17 cellular contexts compared by ENCODE assay signal in genomic region chr4:168586926-168587325, GRCh38.
DNase-seq lines count a peak whose midpoint lies in the region; ATAC-seq and TF ChIP-seq lines count a peak whose summit lies in the region.
"Had no signal": no experiment of that assay in that cellular context is flagged by ENCODE, and none has a peak within 500 bp of the region (broad histone marks: within the 10 kb centered on the region; RNA-seq: fewer than 3 reads in every experiment).

No MANE protein-coding gene starts in this region.

- H3K9ac ChIP-seq in endodermal cell (ENCODE audit: extremely low read depth, low read length, poor library complexity, severe bottlenecking) (no peak overlapping the region), neuronal stem cell (ENCODE audit: low read depth, low read length, poor library complexity) (no peak overlapping the region)

- no peak overlapping the region for H2BK120ac ChIP-seq in neuronal stem cell (ENCODE audit: low read depth, low read length)

- H3K4me2 ChIP-seq in neuronal stem cell (ENCODE audit: insufficient read depth, low read length, poor library complexity, severe bottlenecking), result no peak overlapping the region

- no peak for DNase-seq in heart left ventricle
- no peak for DNase-seq in left ventricle myocardium superior
- peak; percentile 59 for DNase-seq in endodermal cell
- no peak for DNase-seq in neuronal stem cell (ENCODE audit: low spot score)
- no peak for DNase-seq in uterus
- DNase-seq in NCI-H82 treated with DMSO at 0.1 percent for 48 hours (lab: John Stamatoyannopoulos, UW; ENCODE audit: unreplicated experiment), result no peak
- no peak for DNase-seq in AG08395 (ENCODE audit: low spot score)
- DNase-seq: activated T-cell treated with anti-CD3 and anti-CD28 coated beads, Interleukin-2, amount 50 U/mL, for 24 hours; central memory CD4-positive, alpha-beta T cell; MM.1S; NCI-H187 treated with DMSO at 0.1 percent for 48 hours; NCI-H524; right lobe of liver; stimulated activated CD4-positive, alpha-beta T cell treated with anti-CD3 and anti-CD28 coated beads, Interleukin-4, amount 100 ng/mL, for 1 hour had no signal

- peaks cover 3% of the 10 kb centered on the region for H3K9me3 Mint-ChIP-seq in endodermal cell
- H3K9me3 Mint-ChIP-seq: activated T-cell treated with anti-CD3 and anti-CD28 coated beads, Interleukin-2, amount 50 U/mL, for 24 hours had no signal

- H3K27ac ChIP-seq in heart left ventricle (peak overlapping the region in 10 of 12 donors; percentile 21 to 74 (median 58)), endodermal cell (ENCODE audit: low read depth, low read length) (no peak overlapping the region), neuronal stem cell (replicated peaks; ENCODE audit: low read length) (no peak overlapping the region), uterus (peak overlapping the region; percentile 74 to 77)
- H3K27ac ChIP-seq: right lobe of liver had no signal

- H2BK15ac ChIP-seq in neuronal stem cell (ENCODE audit: low read length), result no peak overlapping the region

- H3K9me3 ChIP-seq in heart left ventricle (peaks cover 0 to 5% (median 0%) of the 10 kb centered on the region in 12 donors), endodermal cell (ENCODE audit: control insufficient read depth, low read length) (peaks cover 6% of the 10 kb centered on the region), neuronal stem cell (replicated peaks in 1 of 2; ENCODE audit: control insufficient read depth in 2 of 2, insufficient read depth in 1 of 2, low read depth in 1 of 2, low read length in 2 of 2) (no peaks in the 10 kb centered on the region), uterus (no peaks in the 10 kb centered on the region)
- H3K9me3 ChIP-seq: right lobe of liver, thyroid gland had no signal

- H3K14ac ChIP-seq in neuronal stem cell (ENCODE audit: low read length), result no peak overlapping the region

- peak overlapping the region; percentile 46 for H2AFZ ChIP-seq in neuronal stem cell (ENCODE audit: low read length)

- no peak overlapping the region for H3K18ac ChIP-seq in neuronal stem cell (ENCODE audit: low read length)

- no peak overlapping the region for H4K8ac ChIP-seq in neuronal stem cell (ENCODE audit: low read depth, low read length)

- H2BK5ac ChIP-seq in neuronal stem cell (ENCODE audit: low read length), result no peak overlapping the region

- H3K4ac ChIP-seq in neuronal stem cell (ENCODE audit: low read length), result no peak overlapping the region

- intact Hi-C loops in heart left ventricle (cut with DNase I) (loop anchor here (2.0 to 10.0 kb wide), 11 partner anchors 44 to 330 kb away; no protein-coding TSS in a partner anchor), left ventricle myocardium superior (cut with micrococcal nuclease) (no loop called here), uterus (cut with DNase I; ENCODE audit: low total_unique reads) (no loop called here)

- H2AK5ac ChIP-seq in neuronal stem cell (ENCODE audit: low read depth, low read length), result no peak overlapping the region

- H3K4me1 Mint-ChIP-seq in endodermal cell, result peaks cover 15% of the 10 kb centered on the region

- no peaks in the 10 kb centered on the region for H3K79me1 ChIP-seq in neuronal stem cell (ENCODE audit: low read depth, low read length)

- WGBS in heart left ventricle, 4 donors, result 43 to 67% (median 59%) methylated on average over 5 of the region's 5 CpGs
- WGBS in endodermal cell (ENCODE audit: insufficient coverage in 1 of 2, insufficient read length in 1 of 2), 2 experiments, result 87 to 90% methylated on average over 3 to 5 of the region's 5 CpGs
- no CpG with 5 or more reads among the region's 5 CpGs for WGBS in neuronal stem cell (ENCODE audit: extremely low coverage in 2 of 2, insufficient read length in 2 of 2, insufficient replicate concordance in 1 of 2), 2 donors

- TF ChIP-seq POLR2A in heart left ventricle (IDR thresholded peaks at IDR 0.05), result no peak
- no peak for TF ChIP-seq POLR2A in uterus (IDR thresholded peaks at IDR 0.05)

- no peak overlapping the region for H3K4me3 Mint-ChIP-seq in endodermal cell
- H3K4me3 Mint-ChIP-seq: activated T-cell treated with anti-CD3 and anti-CD28 coated beads, Interleukin-2, amount 50 U/mL, for 24 hours; neural crest cell had no signal

- H2BK12ac ChIP-seq in neuronal stem cell (ENCODE audit: low read length), result no peak overlapping the region

- TF ChIP-seq CTCF in heart left ventricle (IDR thresholded peaks at IDR 0.05) (no peak), endodermal cell (conservative IDR thresholded peaks at IDR 0.05) (no peak), uterus (IDR thresholded peaks at IDR 0.05) (no peak)

- no peak overlapping the region for H3K27ac Mint-ChIP-seq in endodermal cell
- H3K27ac Mint-ChIP-seq: activated T-cell treated with anti-CD3 and anti-CD28 coated beads, Interleukin-2, amount 50 U/mL, for 24 hours had no signal

- no peaks in the 10 kb centered on the region for H3K36me3 Mint-ChIP-seq in endodermal cell (ENCODE audit: low read depth)

- peak overlapping the region in 1 of 12 donors; percentile 26 for H3K4me3 ChIP-seq in heart left ventricle
- H3K4me3 ChIP-seq in endodermal cell (ENCODE audit: low read length), result no peak overlapping the region
- no peak overlapping the region for H3K4me3 ChIP-seq in neuronal stem cell (ENCODE audit: low read length in 2 of 2)
- no peak overlapping the region for H3K4me3 ChIP-seq in uterus
- H3K4me3 ChIP-seq: right lobe of liver, thyroid gland had no signal

- H3K4me1 ChIP-seq in heart left ventricle (peaks cover 0 to 49% (median 37%) of the 10 kb centered on the region in 12 donors), endodermal cell (ENCODE audit: control insufficient read depth, insufficient read depth, low read length) (peaks cover 6% of the 10 kb centered on the region), neuronal stem cell (ENCODE audit: control insufficient read depth in 2 of 2, insufficient read depth in 1 of 2, low read depth in 1 of 2, low read length in 2 of 2) (peaks cover 2% of the 10 kb centered on the region in 2 donors), uterus (peaks cover 6 to 7% of the 10 kb centered on the region in 2 donors)
- H3K4me1 ChIP-seq: right lobe of liver had no signal

- ATAC-seq in heart left ventricle (no peak), left ventricle myocardium superior (no peak), GM18867 (IDR thresholded peaks at IDR 0.05; ENCODE audit: unreplicated experiment) (no peak)
- ATAC-seq: right lobe of liver had no signal

- H3K27me3 ChIP-seq in heart left ventricle (no peaks in the 10 kb centered on the region), endodermal cell (ENCODE audit: control insufficient read depth, insufficient read depth, low read length, poor library complexity, severe bottlenecking) (no peaks in the 10 kb centered on the region), neuronal stem cell (ENCODE audit: control insufficient read depth in 3 of 3, insufficient read depth in 3 of 3, low read depth in 1 of 3, low read length in 3 of 3) (no peaks in the 10 kb centered on the region), uterus (no peaks in the 10 kb centered on the region)
- H3K27me3 ChIP-seq: right lobe of liver, thyroid gland had no signal

- no peak overlapping the region for H4K91ac ChIP-seq in neuronal stem cell (ENCODE audit: low read depth, low read length, poor library complexity)

- no peak overlapping the region for H3K23ac ChIP-seq in neuronal stem cell (ENCODE audit: low read depth, low read length, poor library complexity)

- H3K36me3 ChIP-seq in heart left ventricle (no peaks in the 10 kb centered on the region), endodermal cell (ENCODE audit: control insufficient read depth, insufficient read depth, low read length) (no peaks in the 10 kb centered on the region), neuronal stem cell (replicated peaks in 1 of 2; ENCODE audit: control insufficient read depth in 2 of 2, insufficient read depth in 2 of 2, low read length in 2 of 2) (no peaks in the 10 kb centered on the region), uterus (no peaks in the 10 kb centered on the region)
- H3K36me3 ChIP-seq: right lobe of liver, thyroid gland had no signal

- no peaks in the 10 kb centered on the region for H3K27me3 Mint-ChIP-seq in endodermal cell (ENCODE audit: insufficient read depth)

Comparison
In these comparisons a context has a peak if more than half of its experiments do, and no peak if none do; other contexts are left out.
1. intact Hi-C loops: an anchor here in heart left ventricle (2.0 to 10.0 kb wide); none called in left ventricle myocardium superior and uterus.
2. H3K27ac ChIP-seq: peak in heart left ventricle (10 of 12) and uterus (2 of 2); none in endodermal cell (single experiment) and neuronal stem cell (single experiment).